Comparison of ENCODE assay signal across 5 cellular contexts in the genomic region with DNA sequence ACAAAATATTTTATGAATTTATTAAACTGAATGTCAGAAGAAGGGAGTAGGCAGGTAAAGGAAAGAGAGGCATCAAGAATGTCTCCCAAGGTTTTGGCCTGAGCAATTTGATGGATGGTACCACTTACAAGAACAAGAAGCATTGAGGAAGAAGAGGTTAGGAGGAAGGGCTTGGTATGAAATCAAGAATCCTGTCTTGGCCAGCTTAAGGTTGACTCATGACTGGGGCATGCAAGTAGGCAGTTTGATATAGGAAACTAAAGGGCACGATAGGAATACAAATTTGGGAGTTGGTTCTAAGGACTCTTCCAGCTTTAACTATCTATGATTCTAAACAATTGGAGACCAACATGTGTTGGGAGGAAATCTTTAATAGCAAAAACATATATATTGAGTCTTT.
"Had no signal": no experiment of that assay in that cellular context is flagged by ENCODE, and none has a peak within 500 bp of the region (broad histone marks: within the 10 kb centered on the region; RNA-seq: fewer than 3 reads in every experiment).

No MANE protein-coding gene starts in this region.

- H3K4me2 ChIP-seq: GM23338 had no signal

- ATAC-seq: GM23338, K562 had no signal

- H3K4me3 ChIP-seq: GM23338, K562 had no signal

- H2AFZ ChIP-seq: GM23338 had no signal

- DNase-seq: H9, HCEC 1CT, IMR-90 had no signal
